Comparison of ENCODE assay signal across 1 cellular context in genomic region chr12:12546314-12546772, GRCh38.
TF ChIP-seq lines count a peak whose summit lies in the region.

No MANE protein-coding gene starts in this region.

TF ChIP-seq in HepG2, 621 proteins besides CTCF, POLR2A, EP300 and RAD21 (continued from another document and continues in another):
- TF ChIP-seq RXRA (CRISPR knock-in tag; IDR thresholded peaks at IDR 0.05) (peak; percentile 46; the same call in 1 of the 2 replicates), NBN (conservative IDR thresholded peaks at IDR 0.05) (no peak), ZMYM3 (CRISPR knock-in tag; IDR thresholded peaks at IDR 0.05) (peak; percentile 64; the same call in 1 of the 2 replicates), ZBED4 (CRISPR knock-in tag; IDR thresholded peaks at IDR 0.05; ENCODE audit: borderline replicate concordance) (no peak), SP2 (CRISPR knock-in tag; IDR thresholded peaks at IDR 0.05) (no peak), RELA (CRISPR knock-in tag; IDR thresholded peaks at IDR 0.05) (0 out of 2 replicates have a peak, but pooled peaks have one; percentile 66), HOXD1 (CRISPR knock-in tag; IDR thresholded peaks at IDR 0.05) (peak; percentile 68; the same call in 1 of the 2 replicates), ZNF710 (CRISPR knock-in tag; IDR thresholded peaks at IDR 0.05; ENCODE audit: borderline replicate concordance) (peak; percentile 94), XBP1 (CRISPR knock-in tag; IDR thresholded peaks at IDR 0.05) (no peak), ZFP1 (CRISPR knock-in tag; IDR thresholded peaks at IDR 0.05) (peak; percentile 78), ZNF569 (CRISPR knock-in tag; IDR thresholded peaks at IDR 0.05; ENCODE audit: borderline replicate concordance) (no peak), ASH2L (IDR thresholded peaks at IDR 0.05; ENCODE audit: insufficient read length, low read depth, low read length) (peak; percentile 50), YY1 (IDR thresholded peaks at IDR 0.05; ENCODE audit: insufficient read depth, insufficient replicate concordance, low read depth, low read length) (peak; percentile 28), NFAT5 (CRISPR knock-in tag; IDR thresholded peaks at IDR 0.05) (no peak), ZNF547 (CRISPR knock-in tag; IDR thresholded peaks at IDR 0.05) (no peak), ZBTB10 (CRISPR knock-in tag; IDR thresholded peaks at IDR 0.05; ENCODE audit: borderline replicate concordance) (0 out of 2 replicates have a peak, but pooled peaks have one; percentile 47), IRX3 (CRISPR knock-in tag; IDR thresholded peaks at IDR 0.05; ENCODE audit: borderline replicate concordance, low read depth) (no peak), POLR2AphosphoS2 (IDR thresholded peaks at IDR 0.05; ENCODE audit: low read depth, low read length) (0 out of 2 replicates have a peak, but pooled peaks have one; percentile 30), PHB2 (IDR thresholded peaks at IDR 0.05; ENCODE audit: partially characterized antibody) (no peak), BCL3 (CRISPR knock-in tag; IDR thresholded peaks at IDR 0.05) (no peak), FOXA1 (IDR thresholded peaks at IDR 0.05) (peak; percentile 89), FOXA1 (CRISPR knock-in tag; IDR thresholded peaks at IDR 0.05) (peak; percentile 92), KDM5B (CRISPR knock-in tag; IDR thresholded peaks at IDR 0.05; ENCODE audit: borderline replicate concordance) (no peak), NKX3-1 (CRISPR knock-in tag; IDR thresholded peaks at IDR 0.05) (no peak; the same call in 1 of the 2 replicates), ZBTB1 (CRISPR knock-in tag; IDR thresholded peaks at IDR 0.05; ENCODE audit: borderline replicate concordance) (no peak), STAT5B (CRISPR knock-in tag; IDR thresholded peaks at IDR 0.05) (no peak), DPF2 (CRISPR knock-in tag; IDR thresholded peaks at IDR 0.05; ENCODE audit: borderline replicate concordance, low read depth) (peak; percentile 84), ZKSCAN5 (CRISPR knock-in tag; IDR thresholded peaks at IDR 0.05) (peak; percentile 43; the same call in 1 of the 2 replicates), MAFK (conservative IDR thresholded peaks at IDR 0.05 in 1 of 2, IDR thresholded peaks at IDR 0.05 in 1 of 2; ENCODE audit: low read length in 2 of 2) (peak; percentile 28 to 43; a peak in 3 of 4 replicates), ZNF570 (CRISPR knock-in tag; IDR thresholded peaks at IDR 0.05; ENCODE audit: borderline replicate concordance) (no peak), ZNF121 (CRISPR knock-in tag; IDR thresholded peaks at IDR 0.05) (no peak), ZNF225 (CRISPR knock-in tag; IDR thresholded peaks at IDR 0.05) (no peak), HNRNPUL1 (IDR thresholded peaks at IDR 0.05; ENCODE audit: low read depth, low read length) (peak; percentile 68), NFE2L2 (IDR thresholded peaks at IDR 0.05; ENCODE audit: low read length) (no peak), POLR2G (IDR thresholded peaks at IDR 0.05; ENCODE audit: low read depth, low read length) (peak; percentile 47; the same call in 1 of the 2 replicates), DZIP1 (CRISPR knock-in tag; IDR thresholded peaks at IDR 0.05) (no peak), FLYWCH1 (CRISPR knock-in tag; IDR thresholded peaks at IDR 0.05) (no peak), REST (IDR thresholded peaks at IDR 0.05; ENCODE audit: borderline replicate concordance in 1 of 2, low read depth in 1 of 2, low read length in 2 of 2) (peak in 1 of 2 experiments; percentile 31; a peak in 1 of 4 replicates)
